In the genomic region with DNA sequence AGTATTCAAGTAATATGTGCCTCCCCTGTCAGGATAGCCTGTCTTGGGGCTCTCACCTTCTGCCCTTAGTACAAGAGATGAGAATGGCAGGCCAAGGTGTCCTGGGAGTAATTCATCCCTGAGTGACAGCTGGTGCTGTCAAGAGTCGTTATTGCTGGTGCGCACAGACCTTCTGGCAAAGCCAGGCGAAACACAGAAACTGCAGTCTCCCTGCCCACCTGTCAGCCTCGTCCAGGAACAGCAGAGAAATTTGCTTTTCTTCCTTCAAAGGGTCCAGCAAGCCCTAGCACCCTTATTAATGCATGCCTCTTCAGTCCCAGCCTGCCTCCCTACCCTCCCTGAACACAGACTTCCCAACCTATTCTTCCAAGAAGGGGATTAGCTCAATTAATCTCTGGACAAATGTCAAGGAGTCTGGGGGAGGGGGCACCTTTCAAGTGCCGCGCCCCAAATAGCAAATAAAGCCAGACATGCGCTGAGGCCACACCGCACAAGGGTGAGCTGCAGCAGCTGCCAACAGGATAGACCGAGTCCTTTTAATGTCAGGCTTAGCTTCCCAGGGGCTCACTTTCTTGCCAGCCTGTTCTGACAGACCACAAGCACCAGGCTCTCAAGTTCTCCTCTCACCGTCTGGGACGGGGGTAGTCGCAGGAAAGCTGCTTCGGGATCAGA, we compare ENCODE assay signal across 17 cellular contexts.
DNase-seq lines count a peak whose midpoint lies in the region; ATAC-seq, FAIRE-seq and TF ChIP-seq lines count a peak whose summit lies in the region.
"Had no signal": no experiment of that assay in that cellular context is flagged by ENCODE, and none has a peak within 500 bp of the region (broad histone marks: within the 10 kb centered on the region; RNA-seq: fewer than 3 reads in every experiment).

No MANE protein-coding gene starts in this region.

- CTCF ChIA-PET in activated CD4-positive, alpha-beta memory T cell treated with anti-CD3 and anti-CD28 coated beads for 36 hours (lab: Charles Lee), result no interaction called here

- no peak for ATAC-seq in GM21390 (IDR thresholded peaks at IDR 0.05; ENCODE audit: unreplicated experiment)
- ATAC-seq: effector memory CD8-positive, alpha-beta T cell; foreskin keratinocyte had no signal

- peak overlapping the region; percentile 51 for H3K4me3 Mint-ChIP-seq in nephron progenitor cell
- H3K4me3 Mint-ChIP-seq in activated CD4-positive, alpha-beta memory T cell treated with anti-CD3 and anti-CD28 coated beads for 36 hours, result no peak overlapping the region
- H3K4me3 Mint-ChIP-seq: activated CD4-positive, alpha-beta memory T cell treated with anti-CD3 and anti-CD28 coated beads, Interleukin-2, amount 10 ng/mL, durations not matched to agents 7 days and 5 days; effector memory CD8-positive, alpha-beta T cell had no signal

- POLR2A ChIA-PET in activated CD4-positive, alpha-beta memory T cell treated with anti-CD3 and anti-CD28 coated beads for 36 hours (lab: Charles Lee), result no interaction called here

- no peak for FAIRE-seq in frontal cortex (lab: Jason Lieb, UNC)
- FAIRE-seq: GM12892 had no signal

- TF ChIP-seq CTCF in nephron progenitor cell (IDR thresholded peaks at IDR 0.05), result no peak

- H3K27ac Mint-ChIP-seq in nephron progenitor cell, result no peak overlapping the region
- no peak overlapping the region for H3K27ac Mint-ChIP-seq in activated CD4-positive, alpha-beta memory T cell treated with anti-CD3 and anti-CD28 coated beads for 36 hours
- H3K27ac Mint-ChIP-seq: activated CD4-positive, alpha-beta memory T cell treated with anti-CD3 and anti-CD28 coated beads, Interleukin-2, amount 10 ng/mL, durations not matched to agents 7 days and 5 days; activated T-helper 2 cell treated with anti-CD3 and anti-CD28 coated beads, Interferon-gamma antibody, Interleukin-2, Interleukin-4, amounts not matched to agents 10 μg/mL and 5 μg/mL and 100 μg/mL, durations not matched to agents 14 hours and 24 hours and 36 hours had no signal

- peak; percentile 96 for DNase-seq in DMS 273 (lab: John Stamatoyannopoulos, UW; ENCODE audit: unreplicated experiment)
- peak; percentile 57 to 61 for DNase-seq in NCI-H187 (lab: John Stamatoyannopoulos, UW)
- DNase-seq in SK-N-DZ (ENCODE audit: low spot score), result peak; percentile 1
- DNase-seq in nephron progenitor cell, result peak; percentile 16
- DNase-seq in islet precursor cell, result no peak
- no peak for DNase-seq in activated CD4-positive, alpha-beta memory T cell treated with anti-CD3 and anti-CD28 coated beads for 36 hours
- DNase-seq in frontal cortex (ENCODE audit: low spot score in 2 of 2), result no peak
- DNase-seq: activated CD4-positive, alpha-beta memory T cell treated with anti-CD3 and anti-CD28 coated beads, Interleukin-2, amount 10 ng/mL, durations not matched to agents 7 days and 5 days; effector memory CD8-positive, alpha-beta T cell; foreskin keratinocyte; NCI-H526; Right ventricle myocardium superior; stimulated activated CD4-positive, alpha-beta T cell treated with anti-CD3 and anti-CD28 coated beads, Interleukin-2, amount 100 ng/mL, for 48 hours; T1000 had no signal

- peaks cover 39% of the 10 kb centered on the region for H3K4me1 Mint-ChIP-seq in nephron progenitor cell
- H3K4me1 Mint-ChIP-seq in activated CD4-positive, alpha-beta memory T cell treated with anti-CD3 and anti-CD28 coated beads for 36 hours (ENCODE audit: low read depth), result peaks cover 16% of the 10 kb centered on the region

- H3K36me3 Mint-ChIP-seq in nephron progenitor cell (ENCODE audit: low read depth), result no peaks in the 10 kb centered on the region
- H3K36me3 Mint-ChIP-seq in activated CD4-positive, alpha-beta memory T cell treated with anti-CD3 and anti-CD28 coated beads for 36 hours, result no peaks in the 10 kb centered on the region

- peaks cover 27% of the 10 kb centered on the region for H3K9me3 Mint-ChIP-seq in nephron progenitor cell
- H3K9me3 Mint-ChIP-seq in activated CD4-positive, alpha-beta memory T cell treated with anti-CD3 and anti-CD28 coated beads for 36 hours, result no peaks in the 10 kb centered on the region
- H3K9me3 Mint-ChIP-seq: activated CD4-positive, alpha-beta memory T cell treated with anti-CD3 and anti-CD28 coated beads, Interleukin-2, amount 10 ng/mL, durations not matched to agents 7 days and 5 days; activated T-helper 2 cell treated with anti-CD3 and anti-CD28 coated beads, Interferon-gamma antibody, Interleukin-2, Interleukin-4, amounts not matched to agents 10 μg/mL and 5 μg/mL and 100 μg/mL, durations not matched to agents 14 hours and 24 hours and 36 hours; effector memory CD8-positive, alpha-beta T cell had no signal

- peaks cover 5% of the 10 kb centered on the region for H3K27me3 Mint-ChIP-seq in nephron progenitor cell (ENCODE audit: low read depth, poor library complexity)
- peaks cover 5% of the 10 kb centered on the region for H3K27me3 Mint-ChIP-seq in activated CD4-positive, alpha-beta memory T cell treated with anti-CD3 and anti-CD28 coated beads for 36 hours

- intact Hi-C loops in activated CD4-positive, alpha-beta memory T cell treated with anti-CD3 and anti-CD28 coated beads for 36 hours (cut with micrococcal nuclease), result loop anchor here (10.0 kb wide), 1 partner anchor 102 kb away; no protein-coding TSS in a partner anchor

Comparison
In these comparisons a context has a peak if more than half of its experiments do, and no peak if none do; other contexts are left out.
1. DNase-seq: peak in DMS 273 (single experiment), NCI-H187 (2 of 2), SK-N-DZ (single experiment) and nephron progenitor cell (single experiment); none in islet precursor cell (single experiment), activated CD4-positive, alpha-beta memory T cell treated with anti-CD3 and anti-CD28 coated beads for 36 hours (single experiment) and frontal cortex (0 of 2).